Comparison of ENCODE assay signal across 31 cellular contexts in the genomic region with DNA sequence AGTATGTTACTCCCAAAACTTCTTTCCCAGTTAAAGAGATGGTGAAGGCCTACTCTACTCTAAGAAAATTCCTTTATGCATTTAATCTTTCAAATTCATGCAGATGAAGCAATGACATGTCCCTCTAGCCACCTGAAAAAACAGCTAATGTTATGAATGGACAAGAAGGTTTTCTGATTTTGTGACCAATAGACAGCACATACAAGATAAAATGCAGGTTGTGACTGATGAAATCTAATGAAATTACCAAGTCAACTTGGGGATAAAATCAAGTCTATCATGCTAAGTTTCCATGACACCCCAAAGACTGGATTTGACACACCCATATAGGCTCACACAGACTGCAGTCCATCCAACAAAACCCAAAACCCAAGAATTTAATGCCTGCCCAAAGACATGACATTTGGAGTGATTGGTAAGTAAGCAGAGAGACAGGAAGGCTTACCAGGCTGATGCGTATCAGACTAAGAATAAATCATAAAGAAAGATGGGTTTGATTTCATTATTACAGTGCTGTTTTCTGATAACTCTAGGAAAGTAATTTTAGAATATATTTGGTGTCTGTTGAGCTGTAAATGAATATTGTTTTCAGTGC. TPM values are rescaled to one million over a fixed set of nuclear protein-coding genes. Genes with fewer than 3 reads are reported as not detected.
DNase-seq lines count a peak whose midpoint lies in the region; ATAC-seq and FAIRE-seq lines count a peak whose summit lies in the region.
"Had no signal": no experiment of that assay in that cellular context is flagged by ENCODE, and none has a peak within 500 bp of the region (broad histone marks: within the 10 kb centered on the region; RNA-seq: fewer than 3 reads in every experiment).

No MANE protein-coding gene starts in this region.

- intact Hi-C loops in aorta (cut with DNase I) = no loop called here

- H3K4me1 Mint-ChIP-seq in activated T-helper 17 cell treated with anti-CD3 and anti-CD28 coated beads, Interleukin-2, amount 50 U/mL, for 72 hours = peaks cover 58% of the 10 kb centered on the region
- peaks cover 39% of the 10 kb centered on the region for H3K4me1 Mint-ChIP-seq in memory B cell
- H3K4me1 Mint-ChIP-seq: nephron had no signal

- H3K27me3 Mint-ChIP-seq in activated T-helper 17 cell treated with anti-CD3 and anti-CD28 coated beads, Interleukin-2, amount 50 U/mL, for 72 hours = no peaks in the 10 kb centered on the region
- no peaks in the 10 kb centered on the region for H3K27me3 Mint-ChIP-seq in memory B cell

- peak overlapping the region in 1 of 2 donors; percentile 19 for H3K27ac Mint-ChIP-seq in activated naive CD4-positive, alpha-beta T cell treated with anti-CD3 and anti-CD28 coated beads, Interleukin-2, amount 50 U/mL, for 72 hours
- H3K27ac Mint-ChIP-seq in activated T-helper 17 cell treated with anti-CD3 and anti-CD28 coated beads, Interleukin-2, amount 50 U/mL, for 72 hours = peak overlapping the region; percentile 5
- H3K27ac Mint-ChIP-seq in memory B cell = peak overlapping the region; percentile 68
- H3K27ac Mint-ChIP-seq: endodermal cell, nephron had no signal

- no peak overlapping the region for H3K27ac ChIP-seq in aorta (ENCODE audit: low read depth in 1 of 2, low read length in 2 of 2)
- H3K27ac ChIP-seq: C4-2B, coronary artery, esophagus squamous epithelium, gastroesophageal sphincter, ovary, thoracic aorta, WERI-Rb-1 had no signal

- H3K36me3 ChIP-seq in aorta (ENCODE audit: control insufficient read depth in 1 of 2, insufficient read depth in 2 of 2, low read length in 1 of 2) = peaks cover 0 to 4% of the 10 kb centered on the region in 2 donors
- H3K36me3 ChIP-seq: WERI-Rb-1 had no signal

- ATAC-seq in activated naive CD4-positive, alpha-beta T cell treated with anti-CD3 and anti-CD28 coated beads, Interleukin-2, amount 50 U/mL, for 72 hours = peak; percentile 52 to 58
- ATAC-seq in activated T-helper 17 cell treated with anti-CD3 and anti-CD28 coated beads, Interleukin-2, amount 50 U/mL, for 72 hours (replicated peaks) = peak; percentile 44
- ATAC-seq in memory B cell (ENCODE audit: low read depth) (no peak), HG02938 (IDR thresholded peaks at IDR 0.05; ENCODE audit: unreplicated experiment) (no peak), aorta (ENCODE audit: low FRiP score) (no peak)
- ATAC-seq: gastroesophageal sphincter, left lobe of liver had no signal

- DNase-seq in activated naive CD4-positive, alpha-beta T cell treated with anti-CD3 and anti-CD28 coated beads, Interleukin-2, amount 50 U/mL, for 72 hours (ENCODE audit: low spot score in 2 of 2) = no peak
- DNase-seq in activated naive CD4-positive, alpha-beta T cell treated with Interleukin-2 at 50 U/mL for 16 hours = no peak
- DNase-seq in memory B cell (ENCODE audit: low spot score in 2 of 2) (no peak), urothelium cell line (ENCODE audit: low spot score) (no peak), aorta (no peak)
- no peak for DNase-seq in stimulated activated CD4-positive, alpha-beta T cell treated with anti-CD3 and anti-CD28 coated beads, Interleukin-4, amount 100 ng/mL, for 1 hour
- DNase-seq: amygdala; DMS 273 treated with DMSO at 0.1 percent for 48 hours; endodermal cell; esophagus squamous epithelium; hippocampal formation; KBM-7; MG63; NCI-H2107; NCI-H446; ovary; retina; small intestine; stimulated activated CD4-positive, alpha-beta T cell treated with anti-CD3 and anti-CD28 coated beads, Interleukin-2, amount 100 ng/mL, for 24 hours; T-helper 9 cell; WERI-Rb-1 had no signal

- peaks cover 36 to 58% of the 10 kb centered on the region in 2 donors for H3K36me3 Mint-ChIP-seq in activated naive CD4-positive, alpha-beta T cell treated with anti-CD3 and anti-CD28 coated beads, Interleukin-2, amount 50 U/mL, for 72 hours
- H3K36me3 Mint-ChIP-seq in activated T-helper 17 cell treated with anti-CD3 and anti-CD28 coated beads, Interleukin-2, amount 50 U/mL, for 72 hours (ENCODE audit: low read depth) = peaks cover 97% of the 10 kb centered on the region
- peaks cover 40% of the 10 kb centered on the region for H3K36me3 Mint-ChIP-seq in memory B cell

- peaks cover 3 to 4% of the 10 kb centered on the region in 2 donors for H3K9me3 Mint-ChIP-seq in activated naive CD4-positive, alpha-beta T cell treated with anti-CD3 and anti-CD28 coated beads, Interleukin-2, amount 50 U/mL, for 72 hours
- no peaks in the 10 kb centered on the region for H3K9me3 Mint-ChIP-seq in activated T-helper 17 cell treated with anti-CD3 and anti-CD28 coated beads, Interleukin-2, amount 50 U/mL, for 72 hours
- no peaks in the 10 kb centered on the region for H3K9me3 Mint-ChIP-seq in memory B cell
- H3K9me3 Mint-ChIP-seq: endodermal cell, nephron had no signal

- no peak overlapping the region for H3K4me3 ChIP-seq in aorta (ENCODE audit: low read length in 2 of 2)
- H3K4me3 ChIP-seq: coronary artery, esophagus squamous epithelium, gastroesophageal sphincter, MG63, ovary, thoracic aorta had no signal

- FAIRE-seq in urothelium cell line (lab: Jason Lieb, UNC) = peak; percentile 42
- FAIRE-seq: bronchial epithelial cell, GM19239, small intestine had no signal

- H3K4me1 ChIP-seq in aorta (ENCODE audit: control insufficient read depth in 1 of 2, insufficient read depth in 2 of 2, low read length in 2 of 2) = peaks cover 6 to 7% of the 10 kb centered on the region in 2 donors

- peak overlapping the region; percentile 2 for H3K4me3 Mint-ChIP-seq in activated T-helper 17 cell treated with anti-CD3 and anti-CD28 coated beads, Interleukin-2, amount 50 U/mL, for 72 hours
- H3K4me3 Mint-ChIP-seq in memory B cell = no peak overlapping the region
- H3K4me3 Mint-ChIP-seq: endodermal cell, nephron had no signal

- no peaks in the 10 kb centered on the region for H3K9me3 ChIP-seq in aorta (ENCODE audit: control insufficient read depth, low read length)
- H3K9me3 ChIP-seq: esophagus squamous epithelium, gastroesophageal sphincter, MG63, ovary, thoracic aorta had no signal

- WGBS in aorta, 2 donors = 94 to 97% methylated on average over 1 of the region's 1 CpG

- no peaks in the 10 kb centered on the region for H3K27me3 ChIP-seq in aorta (ENCODE audit: control insufficient read depth in 1 of 2, insufficient read depth in 2 of 2, low read length in 1 of 2)
- H3K27me3 ChIP-seq: esophagus squamous epithelium, gastroesophageal sphincter, MG63, ovary had no signal

RNA-seq across cellular contexts. Expression of a gene that starts 26.4 kb away (rescaled TPM):
- total RNA-seq in activated naive CD4-positive, alpha-beta T cell treated with anti-CD3 and anti-CD28 coated beads, Interleukin-2, amount 50 U/mL, for 72 hours = 100 to 1,000 TPM in 1 of 2 donors, 10 to 100 TPM in 1; 83.0 to 158 TPM
- total RNA-seq in activated T-helper 17 cell treated with anti-CD3 and anti-CD28 coated beads, Interleukin-2, amount 50 U/mL, for 72 hours = 100 to 1,000 TPM; 139 to 197 TPM
- total RNA-seq in aorta = 10 to 100 TPM; 79.0 to 96.7 TPM
- polyA plus RNA-seq in aorta = 10 to 100 TPM; 14.9 to 38.8 TPM

Comparison
In these comparisons a context has a peak if more than half of its experiments do, and no peak if none do; other contexts are left out.
1. ATAC-seq: peak in activated naive CD4-positive, alpha-beta T cell treated with anti-CD3 and anti-CD28 coated beads, Interleukin-2, amount 50 U/mL, for 72 hours (2 of 2) and activated T-helper 17 cell treated with anti-CD3 and anti-CD28 coated beads, Interleukin-2, amount 50 U/mL, for 72 hours (single experiment); none in memory B cell (single experiment), HG02938 (single experiment) and aorta (single experiment).